ENCODE assay signal across 17 cellular contexts in the genomic region with DNA sequence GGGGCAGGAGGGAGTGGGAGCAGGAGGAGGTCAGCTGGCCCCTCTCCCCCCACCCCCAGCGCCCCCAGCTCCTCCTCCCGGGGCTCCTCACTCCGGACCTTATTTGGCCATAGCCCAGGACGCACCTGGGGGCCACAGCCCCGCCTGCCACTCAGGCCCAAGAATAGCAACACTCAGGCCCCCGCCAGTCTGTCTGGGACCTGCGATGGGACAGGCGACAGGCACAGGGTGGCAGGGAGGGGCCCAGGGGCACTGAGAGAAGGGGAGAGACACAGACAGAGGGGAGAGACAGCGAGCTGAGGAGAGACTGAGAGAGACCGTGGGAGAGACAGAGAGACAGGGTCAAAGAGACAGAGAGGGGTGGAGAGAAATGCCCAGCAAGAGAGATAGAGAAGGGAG. TPM values are rescaled to one million over a fixed set of nuclear protein-coding genes. Genes with fewer than 3 reads are reported as not detected.
DNase-seq lines count a peak whose midpoint lies in the region; ATAC-seq and TF ChIP-seq lines count a peak whose summit lies in the region.
"Had no signal": no experiment of that assay in that cellular context is flagged by ENCODE, and none has a peak within 500 bp of the region (broad histone marks: within the 10 kb centered on the region; RNA-seq: fewer than 3 reads in every experiment).

No MANE protein-coding gene starts in this region.

- no peaks in the 10 kb centered on the region for H3K9me3 ChIP-seq in cardiac muscle cell (ENCODE audit: low read depth)
- no peaks in the 10 kb centered on the region for H3K9me3 ChIP-seq in mucosa of descending colon
- H3K9me3 ChIP-seq in thyroid gland, result no peaks in the 10 kb centered on the region
- H3K9me3 ChIP-seq: right lobe of liver had no signal

- intact Hi-C loops in mucosa of descending colon (cut with DNase I, micrococcal nuclease), result no loop called here
- intact Hi-C loops in thyroid gland (cut with DNase I), result no loop called here

- H3K4me3 Mint-ChIP-seq in T-helper 1 cell treated with Interleukin-12 subunit alpha and Interleukin-12 subunit beta and Interleukin-4 antibody, amounts not matched to agents 30 μg/mL and 1 μg/mL, for 36 hours, result no peak overlapping the region

- peak; percentile 26 for ATAC-seq in mucosa of descending colon
- no peak for ATAC-seq in GM19452 (IDR thresholded peaks at IDR 0.05; ENCODE audit: unreplicated experiment)

- H3K4me1 ChIP-seq in cardiac muscle cell (ENCODE audit: low read depth), result peaks cover 17% of the 10 kb centered on the region
- no peaks in the 10 kb centered on the region for H3K4me1 ChIP-seq in mucosa of descending colon (ENCODE audit: low read depth)
- H3K4me1 ChIP-seq in thyroid gland, result peaks cover 29 to 30% of the 10 kb centered on the region in 2 donors
- H3K4me1 ChIP-seq: right lobe of liver had no signal

- 21 to 33% methylated on average over 9 to 10 of the region's 10 CpGs for WGBS in thyroid gland, 2 donors

- H3K36me3 ChIP-seq in cardiac muscle cell, result peaks cover 21% of the 10 kb centered on the region
- no peaks in the 10 kb centered on the region for H3K36me3 ChIP-seq in mucosa of descending colon (ENCODE audit: low read depth)
- no peaks in the 10 kb centered on the region for H3K36me3 ChIP-seq in thyroid gland
- H3K36me3 ChIP-seq: right lobe of liver had no signal

- no peaks in the 10 kb centered on the region for H3K4me1 Mint-ChIP-seq in T-helper 1 cell treated with Interleukin-12 subunit alpha and Interleukin-12 subunit beta and Interleukin-4 antibody, amounts not matched to agents 30 μg/mL and 1 μg/mL, for 36 hours (ENCODE audit: low read depth)

- H3K27me3 ChIP-seq in cardiac muscle cell, result no peaks in the 10 kb centered on the region
- H3K27me3 ChIP-seq in thyroid gland, result no peaks in the 10 kb centered on the region
- H3K27me3 ChIP-seq: right lobe of liver had no signal

- peak overlapping the region; percentile 99 for H3K4me3 ChIP-seq in cardiac muscle cell
- no peak overlapping the region for H3K4me3 ChIP-seq in mucosa of descending colon
- H3K4me3 ChIP-seq in thyroid gland (replicated peaks in 1 of 3), result peak overlapping the region in 1 of 3 donors; percentile 30
- H3K4me3 ChIP-seq: right lobe of liver had no signal

- H3K36me3 Mint-ChIP-seq in T-helper 1 cell treated with Interleukin-12 subunit alpha and Interleukin-12 subunit beta and Interleukin-4 antibody, amounts not matched to agents 30 μg/mL and 1 μg/mL, for 36 hours (ENCODE audit: low read depth), result no peaks in the 10 kb centered on the region

- peak in 1 of 2 donors; percentile 59 for TF ChIP-seq POLR2A in thyroid gland (IDR thresholded peaks at IDR 0.05)

- H3K27ac ChIP-seq in cardiac muscle cell (peak overlapping the region; percentile 100), thyroid gland (peak overlapping the region; percentile 88 to 97 (median 91))
- H3K27ac ChIP-seq: 22Rv1, right lobe of liver had no signal

- H3K27ac Mint-ChIP-seq in T-helper 1 cell treated with Interleukin-12 subunit alpha and Interleukin-12 subunit beta and Interleukin-4 antibody, amounts not matched to agents 30 μg/mL and 1 μg/mL, for 36 hours, result peak overlapping the region; percentile 55

- H3K27me3 Mint-ChIP-seq in T-helper 1 cell treated with Interleukin-12 subunit alpha and Interleukin-12 subunit beta and Interleukin-4 antibody, amounts not matched to agents 30 μg/mL and 1 μg/mL, for 36 hours (ENCODE audit: low read depth), result no peaks in the 10 kb centered on the region

- TF ChIP-seq CTCF in cardiac muscle cell (IDR thresholded peaks at IDR 0.05; ENCODE audit: low read depth, low read length), result no peak
- TF ChIP-seq CTCF in mucosa of descending colon (IDR thresholded peaks at IDR 0.05), result no peak
- TF ChIP-seq CTCF in thyroid gland (IDR thresholded peaks at IDR 0.05), result no peak

- DNase-seq in T-helper 1 cell, result no peak
- DNase-seq in cardiac muscle cell (ENCODE audit: low read depth in 1 of 2, low spot score in 1 of 2), result peak in 1 of 2 donors; percentile 95
- peak in 1 of 3 donors; percentile 28 for DNase-seq in mucosa of descending colon
- DNase-seq in thyroid gland, result peak; percentile 91 to 95
- no peak for DNase-seq in activated gamma-delta T cell (lab: John Stamatoyannopoulos, UW)
- no peak for DNase-seq in HCEC 1CT
- DNase-seq: DMS79; foreskin melanocyte; mammary epithelial cell; NCI-H1105 treated with DMSO at 0.1 percent for 48 hours; NCI-H748 treated with DMSO at 0.1 percent for 48 hours; stimulated activated CD4-positive, alpha-beta T cell treated with anti-CD3 and anti-CD28 coated beads, Interleukin-1b, Interleukin-23, amount 100 ng/mL, for 48 hours had no signal

- no peaks in the 10 kb centered on the region for H3K9me3 Mint-ChIP-seq in T-helper 1 cell treated with Interleukin-12 subunit alpha and Interleukin-12 subunit beta and Interleukin-4 antibody, amounts not matched to agents 30 μg/mL and 1 μg/mL, for 36 hours

RNA-seq across cellular contexts. Expression of a gene that starts 10.2 kb away (rescaled TPM):
- total RNA-seq in cardiac muscle cell (21.4 and 25.4 TPM in 2 replicates), mucosa of descending colon (10 to 100 TPM; 33.4 to 41.2 (median 37.2) TPM), thyroid gland (10 to 100 TPM; 23.9 to 49.5 (median 41.3) TPM)
- 29.5 and 44.8 TPM in 2 replicates for polyA plus RNA-seq in cardiac muscle cell
- total RNA-seq: astrocyte had no signal

RNA-seq across cellular contexts. Expression of a gene that starts 13.0 kb away (rescaled TPM):
- total RNA-seq in cardiac muscle cell (not detected in 2 replicates), mucosa of descending colon (not detected), thyroid gland (not detected)
- polyA plus RNA-seq in cardiac muscle cell, result not detected in 2 replicates
- total RNA-seq: astrocyte, mammary epithelial cell had no signal
- polyA plus RNA-seq: mammary epithelial cell had no signal

RNA-seq across cellular contexts. Expression of a gene that starts 24.1 kb away (rescaled TPM):
- 7.7 and 9.4 TPM in 2 replicates for total RNA-seq in cardiac muscle cell
- polyA plus RNA-seq in cardiac muscle cell, result 4.8 and 9.3 TPM in 2 replicates
- total RNA-seq in mucosa of descending colon, result 1 to 10 TPM; 1.7 to 3.0 (median 2.6) TPM
- 1 to 10 TPM; 1.4 to 8.1 (median 5.0) TPM for total RNA-seq in thyroid gland
- total RNA-seq: astrocyte had no signal

RNA-seq across cellular contexts. Expression of a gene that starts 24.4 kb away (rescaled TPM):
- total RNA-seq in cardiac muscle cell (308 and 370 TPM in 2 replicates), mucosa of descending colon (100 to 1,000 TPM in 2 of 3 donors, 10 to 100 TPM in 1; 79.6 to 121 (median 108) TPM), thyroid gland (100 to 1,000 TPM; 139 to 250 (median 214) TPM)
- polyA plus RNA-seq in cardiac muscle cell, result 280 and 382 TPM in 2 replicates
- total RNA-seq: astrocyte had no signal

Comparison
In these comparisons a context has a peak if more than half of its experiments do, and no peak if none do; other contexts are left out.
1. DNase-seq: peak in thyroid gland (2 of 2); none in T-helper 1 cell (0 of 5), activated gamma-delta T cell (single experiment) and HCEC 1CT (single experiment).